1 cellular context compared by ENCODE assay signal in the genomic region with DNA sequence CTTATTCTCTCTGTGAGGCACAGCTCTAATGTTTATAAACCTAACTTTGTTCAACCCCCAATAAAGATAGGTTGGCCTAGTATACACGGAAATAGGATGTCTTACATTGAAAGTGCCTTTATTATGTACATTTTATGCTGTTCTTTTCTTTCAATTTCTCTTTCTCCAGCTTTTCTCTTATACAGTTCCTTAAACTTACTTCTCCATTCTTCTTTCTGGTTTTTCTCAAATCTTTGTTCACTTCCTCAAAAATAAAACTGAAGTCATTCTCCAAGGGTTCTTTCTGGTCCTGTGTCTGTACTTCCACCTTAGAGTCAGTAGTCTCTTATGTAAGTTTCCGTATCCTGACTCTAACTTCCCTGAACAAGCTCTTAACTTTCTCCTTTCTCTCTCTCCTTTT.
TF ChIP-seq lines count a peak whose summit lies in the region.

No MANE protein-coding gene starts in this region.

TF ChIP-seq in GM12878, 131 proteins besides CTCF, POLR2A, EP300 and RAD21:
- TF ChIP-seq HDAC2 (IDR thresholded peaks at IDR 0.05) (no peak), SPI1 (IDR thresholded peaks at IDR 0.05; ENCODE audit: borderline replicate concordance, insufficient read depth, low read depth, low read length) (peak; percentile 70; the same call in 1 of the 2 replicates)
TF ChIP-seq in GM12878: peak in this region for 1.
